Comparison of ENCODE assay signal across 9 cellular contexts in genomic region chr10:44946201-44946600, GRCh38.
DNase-seq lines count a peak whose midpoint lies in the region; ATAC-seq and FAIRE-seq lines count a peak whose summit lies in the region.
"Had no signal": no experiment of that assay in that cellular context is flagged by ENCODE, and none has a peak within 500 bp of the region (broad histone marks: within the 10 kb centered on the region; RNA-seq: fewer than 3 reads in every experiment).

No MANE protein-coding gene starts in this region.

- no peak for FAIRE-seq in urothelium cell line (lab: Jason Lieb, UNC)

- DNase-seq in EL, result peak; percentile 19
- peak; percentile 59 for DNase-seq in iris pigment epithelial cell (ENCODE audit: low read depth)
- DNase-seq in germinal center (ENCODE audit: low spot score), result no peak
- no peak for DNase-seq in C1 segment of cervical spinal cord (lab: John Stamatoyannopoulos, UW)
- DNase-seq in NCI-H1694 (lab: John Stamatoyannopoulos, UW), result no peak
- no peak for DNase-seq in urothelium cell line (ENCODE audit: low spot score)
- DNase-seq: NCI-H69 had no signal

- ATAC-seq in GM21381 (IDR thresholded peaks at IDR 0.05; ENCODE audit: unreplicated experiment) (peak; percentile 54), HG03520 (IDR thresholded peaks at IDR 0.05; ENCODE audit: unreplicated experiment) (peak; percentile 49)

Comparison
In these comparisons a context has a peak if more than half of its experiments do, and no peak if none do; other contexts are left out.
1. DNase-seq: peak in EL (single experiment) and iris pigment epithelial cell (single experiment); none in germinal center (single experiment), C1 segment of cervical spinal cord (0 of 14), NCI-H1694 (single experiment) and urothelium cell line (single experiment).